10 cellular contexts compared by ENCODE assay signal in the genomic region with DNA sequence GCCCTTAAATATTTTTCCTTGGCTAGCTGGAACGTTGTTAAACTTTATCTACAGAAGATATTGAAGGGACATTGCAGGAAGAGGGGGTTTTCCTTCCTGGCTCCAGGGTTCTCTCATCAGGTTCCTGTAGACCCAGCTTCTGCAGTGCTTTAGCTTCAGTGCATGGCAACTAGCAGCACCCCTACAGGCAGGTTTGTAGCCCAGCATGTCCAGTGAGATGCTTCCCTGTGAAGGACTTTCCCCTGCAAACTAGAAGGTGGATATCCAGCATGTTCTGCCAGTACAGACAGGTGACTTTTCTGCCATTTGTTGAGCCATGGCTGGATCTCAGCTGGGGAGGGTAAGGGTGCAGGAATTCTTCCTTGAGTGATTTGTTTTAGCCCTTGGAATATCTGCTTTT. TPM values are rescaled to one million over a fixed set of nuclear protein-coding genes. Genes with fewer than 3 reads are reported as not detected.
DNase-seq lines count a peak whose midpoint lies in the region; ATAC-seq and TF ChIP-seq lines count a peak whose summit lies in the region.
"Had no signal": no experiment of that assay in that cellular context is flagged by ENCODE, and none has a peak within 500 bp of the region (broad histone marks: within the 10 kb centered on the region; RNA-seq: fewer than 3 reads in every experiment).

No MANE protein-coding gene starts in this region.

- no peak overlapping the region for H3K4me3 Mint-ChIP-seq in T-helper 2 cell treated with Interferon-gamma antibody and Interleukin-4, amounts not matched to agents 5 μg/mL and 100 μg/mL, for 36 hours

- peak; percentile 57 for ATAC-seq in foreskin keratinocyte

- no peak overlapping the region for H3K27ac Mint-ChIP-seq in T-helper 2 cell treated with Interferon-gamma antibody and Interleukin-4, amounts not matched to agents 5 μg/mL and 100 μg/mL, for 36 hours

- peaks cover 3% of the 10 kb centered on the region for H3K27me3 ChIP-seq in foreskin keratinocyte
- H3K27me3 ChIP-seq: ascending aorta had no signal

- H3K4me1 Mint-ChIP-seq in T-helper 2 cell treated with Interferon-gamma antibody and Interleukin-4, amounts not matched to agents 5 μg/mL and 100 μg/mL, for 36 hours (ENCODE audit: low read depth), result peaks cover 11% of the 10 kb centered on the region

- H3K9me3 Mint-ChIP-seq in T-helper 2 cell treated with Interferon-gamma antibody and Interleukin-4, amounts not matched to agents 5 μg/mL and 100 μg/mL, for 36 hours, result peaks cover 35% of the 10 kb centered on the region

- H3K36me3 Mint-ChIP-seq in T-helper 2 cell treated with Interferon-gamma antibody and Interleukin-4, amounts not matched to agents 5 μg/mL and 100 μg/mL, for 36 hours (ENCODE audit: low read depth), result peaks cover 28% of the 10 kb centered on the region

- H3K4me3 ChIP-seq in HFF-Myc (replicated peaks; ENCODE audit: low read depth, low read length), result no peak overlapping the region
- H3K4me3 ChIP-seq: ascending aorta had no signal

- no peak overlapping the region for H3K27ac ChIP-seq in foreskin keratinocyte
- H3K27ac ChIP-seq: ascending aorta had no signal

- peaks cover 3% of the 10 kb centered on the region for H3K27me3 Mint-ChIP-seq in T-helper 2 cell treated with Interferon-gamma antibody and Interleukin-4, amounts not matched to agents 5 μg/mL and 100 μg/mL, for 36 hours (ENCODE audit: low read depth)

- no peaks in the 10 kb centered on the region for H3K4me1 ChIP-seq in foreskin keratinocyte
- H3K4me1 ChIP-seq: ascending aorta had no signal

- TF ChIP-seq CTCF in HFF-Myc (IDR thresholded peaks at IDR 0.05; ENCODE audit: low read depth, low read length, missing control alignments) (peak; percentile 36), foreskin keratinocyte (conservative IDR thresholded peaks at IDR 0.05) (peak; percentile 34)

- peak; percentile 42 for DNase-seq in AG20443 (ENCODE audit: low spot score)
- DNase-seq in HFF-Myc (ENCODE audit: extremely low read depth, low read depth), result no peak
- DNase-seq in SK-N-DZ (ENCODE audit: low spot score), result peak; percentile 39
- DNase-seq in foreskin keratinocyte, result no peak
- no peak for DNase-seq in NOMO-1 (lab: John Stamatoyannopoulos, UW; ENCODE audit: unreplicated experiment in 2 of 2)
- no peak for DNase-seq in stimulated activated naive CD4-positive, alpha-beta T cell treated with Interleukin-2 at 50 U/mL for 16 hours (lab: John Stamatoyannopoulos, UW)
- DNase-seq in NCI-H524 treated with DMSO at 0.1 percent for 48 hours (lab: John Stamatoyannopoulos, UW), result no peak
- no peak for DNase-seq in T-helper 2 cell treated with Interferon-gamma antibody and Interleukin-4, amounts not matched to agents 5 μg/mL and 100 μg/mL, for 36 hours (ENCODE audit: low spot score)
- DNase-seq: NCI-H446 treated with DMSO at 0.1 percent for 48 hours had no signal

RNA-seq across cellular contexts. Expression of gene CCL28, which starts 10.4 kb away (rescaled TPM):
- 0.20 and 0.65 TPM in 2 replicates for polyA plus RNA-seq in SK-N-DZ (2014; cell fraction: cytosol; rRNA removed)
- polyA plus RNA-seq in SK-N-DZ (2014; cell fraction: nucleus; rRNA removed), result not detected in 2 replicates
- total RNA-seq in foreskin keratinocyte, result 1.9 and 2.5 TPM in 2 replicates
- 1.1 and 1.3 TPM in 2 replicates for polyA plus RNA-seq in foreskin keratinocyte
- total RNA-seq: ascending aorta had no signal

Comparison
In these comparisons a context has a peak if more than half of its experiments do, and no peak if none do; other contexts are left out.
1. DNase-seq: peak in AG20443 (single experiment) and SK-N-DZ (single experiment); none in HFF-Myc (single experiment), foreskin keratinocyte (0 of 2), NOMO-1 (0 of 2), stimulated activated naive CD4-positive, alpha-beta T cell treated with Interleukin-2 at 50 U/mL for 16 hours (single experiment), NCI-H524 treated with DMSO at 0.1 percent for 48 hours (single experiment) and T-helper 2 cell treated with Interferon-gamma antibody and Interleukin-4, amounts not matched to agents 5 μg/mL and 100 μg/mL, for 36 hours (single experiment).